In the genomic region with DNA sequence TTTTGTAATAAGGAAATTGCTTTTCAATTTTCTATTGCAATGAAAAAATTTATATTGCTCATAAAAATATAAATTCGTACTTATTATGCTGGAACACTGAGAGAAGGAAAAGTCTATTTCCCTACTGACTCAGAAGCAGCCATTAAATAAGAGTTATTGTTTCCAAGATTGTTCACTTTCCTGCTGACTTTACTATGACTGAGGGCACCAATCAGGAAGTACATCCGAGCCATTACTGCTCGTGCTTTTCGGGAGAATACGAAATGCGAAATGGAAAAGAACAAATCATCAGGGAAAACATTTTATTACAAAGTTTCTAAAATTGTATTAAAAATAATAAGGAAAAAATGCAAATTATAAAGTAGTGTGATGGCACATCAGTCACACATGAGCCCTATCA, we compare ENCODE assay signal across 27 cellular contexts.
"Had no signal": no experiment of that assay in that cellular context is flagged by ENCODE, and none has a peak within 500 bp of the region (broad histone marks: within the 10 kb centered on the region; RNA-seq: fewer than 3 reads in every experiment).

No MANE protein-coding gene starts in this region.

- FAIRE-seq: urothelium cell line had no signal

- H3K27me3 ChIP-seq: stomach, suprapubic skin, testis, thyroid gland, tibial artery, tibial nerve, transverse colon, upper lobe of left lung, upper lobe of right lung, uterus, vagina had no signal

- H3K4me3 ChIP-seq: stomach, suprapubic skin, testis, thoracic aorta, thyroid gland, tibial artery, tibial nerve, transverse colon, upper lobe of left lung, upper lobe of right lung, uterus, vagina had no signal

- H3K27ac ChIP-seq: stomach, suprapubic skin, testis, thoracic aorta, thyroid gland, tibial artery, tibial nerve, transverse colon, upper lobe of left lung, upper lobe of right lung, vagina had no signal

- H3K9me3 ChIP-seq: suprapubic skin, testis, thyroid gland, transverse colon, upper lobe of left lung, upper lobe of right lung, uterus, vagina had no signal

- ATAC-seq: stimulated activated effector memory CD8-positive, alpha-beta T cell treated with anti-CD3 and anti-CD28 coated beads, Interleukin-12 subunit alpha, Interleukin-12 subunit beta, amount 100 ng/mL, for 72 hours; stimulated activated memory B cell treated with anti-CD40 and anti-IgM and Interleukin-4, amounts not matched to agents 10 μg/mL and 1 μg/mL and 100 μg/mL, for 72 hours; stimulated activated naive B cell treated with anti-CD40 and anti-IgM and Interleukin-4, amounts not matched to agents 10 μg/mL and 1 μg/mL and 100 μg/mL, for 72 hours; stimulated activated naive CD8-positive, alpha-beta T cell treated with anti-CD3 and anti-CD28 coated beads, Interleukin-15, amount 100 ng/mL, for 72 hours; stimulated activated naive CD8-positive, alpha-beta T cell treated with anti-CD3 and anti-CD28 coated beads, Interleukin-15, Interleukin-2, amounts not matched to agents 100 U/mL and 50 U/mL, for 24 hours; upper lobe of right lung had no signal

- H3K36me3 ChIP-seq: transverse colon, upper lobe of right lung, uterus, vagina had no signal

- DNase-seq: stimulated activated CD4-positive, alpha-beta T cell treated with anti-CD3 and anti-CD28 coated beads, Interleukin-2, amount 100 ng/mL, for 48 hours; stimulated activated CD4-positive, alpha-beta T cell treated with anti-CD3 and anti-CD28 coated beads, Interleukin-4, amount 100 ng/mL, for 1 hour; stimulated activated CD4-positive, alpha-beta T cell treated with anti-CD3 and anti-CD28 coated beads, Interleukin-4, amount 100 ng/mL, for 24 hours; stimulated activated CD4-positive, alpha-beta T cell treated with anti-CD3 and anti-CD28 coated beads, Interleukin-4, amount 100 ng/mL, for 4 hours; stimulated activated CD8-positive, alpha-beta memory T cell treated with anti-CD3 and anti-CD28 coated beads, Interleukin-4, amount 100 ng/mL, for 48 hours; stimulated activated naive B cell treated with anti-CD40 and anti-IgM and Interleukin-4, amounts not matched to agents 10 μg/mL and 1 μg/mL and 100 μg/mL, for 72 hours; stimulated activated naive CD4-positive, alpha-beta T cell; stimulated activated naive CD4-positive, alpha-beta T cell treated with Interleukin-2 at 50 U/mL for 16 hours; stimulated activated naive CD8-positive, alpha-beta T cell treated with anti-CD3 and anti-CD28 coated beads, Interleukin-15, amount 100 ng/mL, for 72 hours; stimulated activated naive CD8-positive, alpha-beta T cell treated with anti-CD3 and anti-CD28 coated beads, Interleukin-15, Interleukin-2, amounts not matched to agents 100 U/mL and 50 U/mL, for 24 hours; stomach; substantia nigra; testis; thyroid gland; tibial artery; transverse colon; trophoblast cell; upper lobe of left lung; upper lobe of right lung; uterus had no signal

- H3K4me1 ChIP-seq: stomach, suprapubic skin, testis, thyroid gland, tibial artery, tibial nerve, transverse colon, upper lobe of left lung, upper lobe of right lung, uterus, vagina had no signal
